ENCODE assay signal across 24 cellular contexts in the genomic region with DNA sequence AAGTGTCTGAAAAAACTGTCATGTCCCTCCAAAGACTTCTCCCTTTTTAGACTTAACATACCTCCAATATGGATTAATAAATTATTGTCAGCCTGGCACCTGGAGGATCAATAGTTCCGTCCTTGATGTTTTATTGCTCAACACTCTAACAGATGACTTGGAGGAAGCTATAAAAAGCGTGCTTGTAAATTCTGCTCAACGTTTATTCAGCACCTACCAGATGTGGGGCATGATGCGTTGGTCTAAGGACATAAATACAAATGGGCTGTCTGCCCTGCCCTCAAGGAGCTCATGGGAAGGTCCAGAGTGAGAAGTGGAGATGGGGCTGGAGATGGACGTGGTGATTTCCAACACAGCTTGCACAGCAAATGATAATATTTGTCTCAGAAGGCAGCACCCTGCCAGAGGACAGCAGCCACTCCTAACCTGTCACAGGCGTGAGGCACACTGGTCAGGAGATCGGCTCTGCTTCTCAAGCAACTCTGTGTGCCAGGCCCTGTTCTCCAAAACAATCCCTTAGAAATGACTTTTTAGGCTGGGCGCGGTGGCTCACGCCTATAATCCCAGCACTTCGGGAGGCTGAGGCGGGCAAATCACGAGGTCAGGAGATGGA. TPM values are rescaled to one million over a fixed set of nuclear protein-coding genes. Genes with fewer than 3 reads are reported as not detected.
DNase-seq lines count a peak whose midpoint lies in the region; ATAC-seq and TF ChIP-seq lines count a peak whose summit lies in the region.
"Had no signal": no experiment of that assay in that cellular context is flagged by ENCODE, and none has a peak within 500 bp of the region (broad histone marks: within the 10 kb centered on the region; RNA-seq: fewer than 3 reads in every experiment).

No MANE protein-coding gene starts in this region.

- H3K36me3 ChIP-seq in GM23338 (ENCODE audit: insufficient read depth), result no peaks in the 10 kb centered on the region
- H3K36me3 ChIP-seq in right lobe of liver, result no peaks in the 10 kb centered on the region
- H3K36me3 ChIP-seq in A673 (ENCODE audit: insufficient read depth, low read length, poor library complexity, severe bottlenecking), result no peaks in the 10 kb centered on the region
- H3K36me3 ChIP-seq: SJSA1 had no signal

- H3K9me2 ChIP-seq in GM23338 (ENCODE audit: insufficient read depth), result no peaks in the 10 kb centered on the region

- H3K27ac ChIP-seq in GM23338 (ENCODE audit: low read depth) (no peak overlapping the region), right lobe of liver (peak overlapping the region in 1 of 3 donors; percentile 61), A673 (ENCODE audit: low read depth, low read length, poor library complexity, severe bottlenecking) (no peak overlapping the region)
- H3K27ac ChIP-seq: A549, SJSA1 had no signal

- BruUV-seq in A673 (replicated peaks; lab: Mats Ljungman, UMichigan), result no TSS peak

- H3K4me1 ChIP-seq in GM23338 (ENCODE audit: insufficient read depth), result no peaks in the 10 kb centered on the region
- peaks cover 0 to 40% (median 13%) of the 10 kb centered on the region in 4 donors for H3K4me1 ChIP-seq in right lobe of liver
- no peaks in the 10 kb centered on the region for H3K4me1 ChIP-seq in A673 (ENCODE audit: insufficient read depth, low read length, poor library complexity, severe bottlenecking)
- H3K4me1 ChIP-seq: A549, SJSA1 had no signal

- 50% methylated on average over 8 of the region's 13 CpGs for WGBS in right lobe of liver (ENCODE audit: insufficient coverage, low coverage, low lambda C conversion rate, missing lambda C conversion rate)

- H3K27me3 ChIP-seq in GM23338 (ENCODE audit: insufficient read depth), result no peaks in the 10 kb centered on the region
- no peaks in the 10 kb centered on the region for H3K27me3 ChIP-seq in right lobe of liver
- no peaks in the 10 kb centered on the region for H3K27me3 ChIP-seq in A673 (replicated peaks; ENCODE audit: insufficient read depth, low read depth, low read length, poor library complexity)

- H3K27ac Mint-ChIP-seq in GM23338 (no peak overlapping the region), chondrocyte (ENCODE audit: unreplicated experiment) (no peak overlapping the region)
- H3K27ac Mint-ChIP-seq: CD4-positive, alpha-beta memory T cell had no signal

- H3K79me2 ChIP-seq in GM23338 (replicated peaks; ENCODE audit: insufficient read depth), result no peaks in the 10 kb centered on the region

- no peaks in the 10 kb centered on the region for H3K9me3 Mint-ChIP-seq in GM23338
- H3K9me3 Mint-ChIP-seq in chondrocyte (ENCODE audit: low read depth), result no peaks in the 10 kb centered on the region
- H3K9me3 Mint-ChIP-seq: CD4-positive, alpha-beta memory T cell had no signal

- CTCF ChIA-PET in A673 (lab: Charles Lee), result no interaction called here

- H3K36me3 Mint-ChIP-seq in GM23338 (ENCODE audit: low read depth) (no peaks in the 10 kb centered on the region), chondrocyte (ENCODE audit: low read depth) (peaks cover 1% of the 10 kb centered on the region)
- H3K36me3 Mint-ChIP-seq: CD4-positive, alpha-beta memory T cell had no signal

- intact Hi-C loops in right lobe of liver (cut with DNase I) (no loop called here), A673 (cut with micrococcal nuclease; ENCODE audit: unreplicated experiment) (no loop called here)

- DNase-seq in GM23338 (ENCODE audit: low spot score) (no peak), KBM-7 (peak; percentile 29), chondrocyte (ENCODE audit: low spot score) (peak; percentile 42), right lobe of liver (peak in 1 of 3 donors; percentile 60), NCI-H1092 treated with DMSO at 0.1 percent for 48 hours (lab: John Stamatoyannopoulos, UW) (no peak), A673 (ENCODE audit: low spot score) (no peak)
- DNase-seq: C1 segment of cervical spinal cord; CD4-positive, alpha-beta memory T cell; COR-L47; IMR-90; NCI-H1417; NCI-H1694; NCI-H2029 treated with DMSO at 0.1 percent for 48 hours; NCI-H2171; NCI-H226; NCI-H510A treated with DMSO at 0.1 percent for 48 hours; Right ventricle myocardium superior; RPMI8226; T-helper 1 cell had no signal

- no peak overlapping the region for H3K4me2 ChIP-seq in GM23338
- H3K4me2 ChIP-seq: A549 had no signal

- H3K4me3 Mint-ChIP-seq in GM23338, result no peak overlapping the region
- no peak overlapping the region for H3K4me3 Mint-ChIP-seq in chondrocyte (ENCODE audit: unreplicated experiment)

- H3K4me1 Mint-ChIP-seq in GM23338 (no peaks in the 10 kb centered on the region; the same call in 2 of the 3 replicates), chondrocyte (ENCODE audit: low read depth) (no peaks in the 10 kb centered on the region)
- H3K4me1 Mint-ChIP-seq: CD4-positive, alpha-beta memory T cell had no signal

- H3K9me3 ChIP-seq in right lobe of liver, result no peaks in the 10 kb centered on the region
- no peaks in the 10 kb centered on the region for H3K9me3 ChIP-seq in A673 (ENCODE audit: low read depth, low read length, poor library complexity, severe bottlenecking)
- H3K9me3 ChIP-seq: A549, SJSA1 had no signal

- in situ Hi-C loops in KBM-7 (cut with MboI; ENCODE audit: low pct_unique_long_range_greater_than_20kb, low sequenced_read_pairs), result no loop called here

- H2AFZ ChIP-seq in GM23338, result 0 out of 2 replicates have a peak overlapping the region, but pooled peaks have one; percentile 47

- POLR2A ChIA-PET in A673 (lab: Charles Lee; ENCODE audit: low non-redundant PET), result no interaction called here

- H3K4me3 ChIP-seq in GM23338 (no peak overlapping the region), right lobe of liver (peak overlapping the region in 1 of 3 donors; percentile 14), A673 (ENCODE audit: low read depth, low read length, poor library complexity, severe bottlenecking) (no peak overlapping the region)
- H3K4me3 ChIP-seq: A549, GM12878, SJSA1 had no signal

- no peaks in the 10 kb centered on the region for H3F3A ChIP-seq in GM23338 (replicated peaks; ENCODE audit: low read depth)

- TF ChIP-seq CTCF in GM23338 (conservative IDR thresholded peaks at IDR 0.05; ENCODE audit: low read depth in 2 of 2) (no peak), chondrocyte (IDR thresholded peaks at IDR 0.05) (no peak), right lobe of liver (IDR thresholded peaks at IDR 0.05) (no peak), A673 (conservative IDR thresholded peaks at IDR 0.05; ENCODE audit: low read depth, low read length) (no peak)

- ATAC-seq in GM23338 (no peak), right lobe of liver (peak; percentile 62 to 69 (median 67)), GM18511 (IDR thresholded peaks at IDR 0.05; ENCODE audit: unreplicated experiment) (no peak)
- ATAC-seq: A549, GM12878, HCT116 had no signal

- H4K20me1 ChIP-seq in GM23338 (replicated peaks; ENCODE audit: insufficient read depth), result no peaks in the 10 kb centered on the region

- H3K27me3 Mint-ChIP-seq in GM23338 (ENCODE audit: insufficient read depth, low read depth, poor library complexity) (no peaks in the 10 kb centered on the region), chondrocyte (ENCODE audit: low read depth) (peaks cover 15% of the 10 kb centered on the region)

- TF ChIP-seq POLR2A in right lobe of liver (IDR thresholded peaks at IDR 0.05), result no peak

RNA-seq across cellular contexts. Expression of a gene that starts 25.5 kb away (rescaled TPM):
- total RNA-seq in GM23338 (2014; rRNA removed; shearing (Covaris generic)), result 14.4 and 15.4 TPM in 2 replicates
- 4.9 and 5.4 TPM in 2 replicates for polyA plus RNA-seq in GM23338 (2016; fragmentation: Nextera tagmentation; extraction: Ambion mirVana)
- total RNA-seq in chondrocyte, result 12.6 to 13.2 TPM (median 12.6 TPM) in 3 replicates
- total RNA-seq in right lobe of liver, result 10 to 100 TPM; 18.9 to 26.6 (median 23.5) TPM
- total RNA-seq in A673 (2021), result 11.5 and 12.3 TPM in 2 replicates

Comparison
In these comparisons a context has a peak if more than half of its experiments do, and no peak if none do; other contexts are left out.
1. ATAC-seq: peak in right lobe of liver (4 of 4); none in GM23338 (single experiment) and GM18511 (single experiment).
2. DNase-seq: peak in KBM-7 (single experiment) and chondrocyte (single experiment); none in GM23338 (single experiment), NCI-H1092 treated with DMSO at 0.1 percent for 48 hours (single experiment) and A673 (single experiment).